ENCODE assay signal across 24 cellular contexts in genomic region chr4:158869761-158870160, GRCh38.
"Had no signal": no experiment of that assay in that cellular context is flagged by ENCODE, and none has a peak within 500 bp of the region (broad histone marks: within the 10 kb centered on the region; RNA-seq: fewer than 3 reads in every experiment).

No MANE protein-coding gene starts in this region.

- H3K4me1 Mint-ChIP-seq: activated B cell treated with CpG ODN at 0.5 μM for 24 hours had no signal

- H3K27ac ChIP-seq: brain microvascular endothelial cell, left lung, psoas muscle, right atrium auricular region had no signal

- H3K27ac Mint-ChIP-seq: activated B cell treated with CpG ODN at 0.5 μM for 24 hours; activated CD4-positive, alpha-beta memory T cell treated with anti-CD3 and anti-CD28 coated beads for 36 hours; activated CD4-positive, alpha-beta T cell treated with anti-CD3 and anti-CD28 coated beads for 36 hours; activated naive CD4-positive, alpha-beta T cell treated with anti-CD3 and anti-CD28 coated beads, Interleukin-2, amount 10 ng/mL, durations not matched to agents 7 days and 5 days; endodermal cell had no signal

- ATAC-seq: activated CD4-positive, alpha-beta T cell treated with anti-CD3 and anti-CD28 coated beads for 36 hours; gastroesophageal sphincter; left lung; naive thymus-derived CD4-positive, alpha-beta T cell had no signal

- DNase-seq: activated B cell treated with CpG ODN at 0.5 μM for 24 hours; activated CD4-positive, alpha-beta memory T cell treated with anti-CD3 and anti-CD28 coated beads for 36 hours; activated CD4-positive, alpha-beta T cell treated with anti-CD3 and anti-CD28 coated beads for 36 hours; activated effector memory CD4-positive, alpha-beta T cell treated with anti-CD3 and anti-CD28 coated beads, Interleukin-2, amount 50 U/mL, for 16 hours; activated naive CD4-positive, alpha-beta T cell treated with anti-CD3 and anti-CD28 coated beads, Interleukin-2, amount 10 ng/mL, durations not matched to agents 7 days and 5 days; anterior cingulate cortex; brain microvascular endothelial cell; central memory CD4-positive, alpha-beta T cell; cortex of kidney; heart left ventricle; naive thymus-derived CD4-positive, alpha-beta T cell; ovary; psoas muscle; spleen; stimulated activated CD4-positive, alpha-beta T cell treated with anti-CD3 and anti-CD28 coated beads, Interleukin-4, amount 100 ng/mL, for 1 hour; stimulated activated naive CD4-positive, alpha-beta T cell treated with Interleukin-2 at 50 U/mL for 16 hours; T1000 had no signal

- H3K27me3 Mint-ChIP-seq: activated CD4-positive, alpha-beta memory T cell treated with anti-CD3 and anti-CD28 coated beads for 36 hours; activated CD4-positive, alpha-beta T cell treated with anti-CD3 and anti-CD28 coated beads for 36 hours; activated naive CD4-positive, alpha-beta T cell treated with anti-CD3 and anti-CD28 coated beads, Interleukin-2, amount 10 ng/mL, durations not matched to agents 7 days and 5 days; naive thymus-derived CD4-positive, alpha-beta T cell had no signal

- H3K27me3 ChIP-seq: brain microvascular endothelial cell, gastroesophageal sphincter, heart left ventricle, left lung, ovary, right atrium auricular region, spleen, tibial nerve had no signal

- H3K4me3 Mint-ChIP-seq: activated B cell treated with CpG ODN at 0.5 μM for 24 hours; activated CD4-positive, alpha-beta memory T cell treated with anti-CD3 and anti-CD28 coated beads for 36 hours; activated CD4-positive, alpha-beta T cell treated with anti-CD3 and anti-CD28 coated beads for 36 hours; activated naive CD4-positive, alpha-beta T cell treated with anti-CD3 and anti-CD28 coated beads, Interleukin-2, amount 10 ng/mL, durations not matched to agents 7 days and 5 days; endodermal cell; naive thymus-derived CD4-positive, alpha-beta T cell; T-helper 1 cell treated with Interleukin-12 subunit alpha and Interleukin-12 subunit beta and Interleukin-4 antibody, amounts not matched to agents 30 μg/mL and 1 μg/mL, for 36 hours had no signal

- H3K4me1 ChIP-seq: left lung, psoas muscle had no signal

- H3K9me3 Mint-ChIP-seq: activated B cell treated with CpG ODN at 0.5 μM for 24 hours; activated CD4-positive, alpha-beta memory T cell treated with anti-CD3 and anti-CD28 coated beads for 36 hours; activated naive CD4-positive, alpha-beta T cell treated with anti-CD3 and anti-CD28 coated beads, Interleukin-2, amount 10 ng/mL, durations not matched to agents 7 days and 5 days; endodermal cell; naive thymus-derived CD4-positive, alpha-beta T cell; T-helper 1 cell treated with Interleukin-12 subunit alpha and Interleukin-12 subunit beta and Interleukin-4 antibody, amounts not matched to agents 30 μg/mL and 1 μg/mL, for 36 hours had no signal

- H3K4me3 ChIP-seq: gastroesophageal sphincter, heart left ventricle, left lung, lung, ovary, psoas muscle, right atrium auricular region, spleen, tibial nerve had no signal

- H3K9me3 ChIP-seq: gastroesophageal sphincter, heart left ventricle, left lung, ovary, psoas muscle, right atrium auricular region, spleen, tibial nerve had no signal

- H3K36me3 ChIP-seq: ovary had no signal
